Comparison of ENCODE assay signal across 1 cellular context in the genomic region with DNA sequence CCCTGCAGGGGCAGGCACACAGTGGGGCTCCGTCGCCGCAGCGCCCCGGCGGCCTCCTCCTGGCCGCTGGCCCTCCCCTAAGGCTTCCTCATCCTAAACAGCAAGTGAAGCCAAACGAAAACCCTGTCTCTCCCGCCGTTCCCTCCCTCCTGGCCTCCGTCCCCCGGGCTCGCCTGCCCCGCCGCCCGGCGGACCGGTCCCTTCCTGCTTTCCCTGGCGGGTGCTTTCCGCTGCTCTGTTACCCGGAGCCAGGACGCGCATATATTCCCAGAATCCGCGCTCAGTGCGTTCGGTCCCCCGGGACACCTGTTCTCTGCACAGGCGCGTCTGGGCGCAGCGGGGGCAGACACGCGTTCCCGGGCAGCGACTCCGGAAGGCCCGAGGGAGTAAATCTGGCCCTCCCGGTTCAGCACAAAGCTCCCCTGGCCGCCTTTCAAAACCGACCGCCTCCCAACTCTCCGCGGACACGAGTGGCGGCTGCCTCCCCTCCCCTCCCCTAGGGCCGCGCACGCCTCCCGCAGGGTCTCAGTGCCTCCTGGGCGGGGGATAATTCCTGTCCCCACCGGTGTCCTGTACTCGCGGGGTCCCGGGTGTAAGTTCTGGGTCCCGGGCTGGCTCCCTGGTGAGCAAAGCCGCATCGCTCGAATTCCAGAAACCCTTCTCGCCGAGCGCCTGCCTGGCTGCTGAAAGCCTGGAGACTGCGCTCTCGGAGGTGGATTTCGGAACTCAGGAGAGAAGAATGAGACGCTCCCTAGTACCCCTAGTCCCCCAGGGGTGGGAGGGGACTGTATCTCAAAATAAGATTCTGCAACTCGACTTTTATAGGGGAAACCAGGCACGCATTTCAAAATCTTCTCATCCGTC.
TF ChIP-seq lines count a peak whose summit lies in the region.

No MANE protein-coding gene starts in this region.

TF ChIP-seq in SK-N-SH, 30 proteins besides CTCF, POLR2A, EP300 and RAD21 (continued from another document):
- TF ChIP-seq, protein P1, sequence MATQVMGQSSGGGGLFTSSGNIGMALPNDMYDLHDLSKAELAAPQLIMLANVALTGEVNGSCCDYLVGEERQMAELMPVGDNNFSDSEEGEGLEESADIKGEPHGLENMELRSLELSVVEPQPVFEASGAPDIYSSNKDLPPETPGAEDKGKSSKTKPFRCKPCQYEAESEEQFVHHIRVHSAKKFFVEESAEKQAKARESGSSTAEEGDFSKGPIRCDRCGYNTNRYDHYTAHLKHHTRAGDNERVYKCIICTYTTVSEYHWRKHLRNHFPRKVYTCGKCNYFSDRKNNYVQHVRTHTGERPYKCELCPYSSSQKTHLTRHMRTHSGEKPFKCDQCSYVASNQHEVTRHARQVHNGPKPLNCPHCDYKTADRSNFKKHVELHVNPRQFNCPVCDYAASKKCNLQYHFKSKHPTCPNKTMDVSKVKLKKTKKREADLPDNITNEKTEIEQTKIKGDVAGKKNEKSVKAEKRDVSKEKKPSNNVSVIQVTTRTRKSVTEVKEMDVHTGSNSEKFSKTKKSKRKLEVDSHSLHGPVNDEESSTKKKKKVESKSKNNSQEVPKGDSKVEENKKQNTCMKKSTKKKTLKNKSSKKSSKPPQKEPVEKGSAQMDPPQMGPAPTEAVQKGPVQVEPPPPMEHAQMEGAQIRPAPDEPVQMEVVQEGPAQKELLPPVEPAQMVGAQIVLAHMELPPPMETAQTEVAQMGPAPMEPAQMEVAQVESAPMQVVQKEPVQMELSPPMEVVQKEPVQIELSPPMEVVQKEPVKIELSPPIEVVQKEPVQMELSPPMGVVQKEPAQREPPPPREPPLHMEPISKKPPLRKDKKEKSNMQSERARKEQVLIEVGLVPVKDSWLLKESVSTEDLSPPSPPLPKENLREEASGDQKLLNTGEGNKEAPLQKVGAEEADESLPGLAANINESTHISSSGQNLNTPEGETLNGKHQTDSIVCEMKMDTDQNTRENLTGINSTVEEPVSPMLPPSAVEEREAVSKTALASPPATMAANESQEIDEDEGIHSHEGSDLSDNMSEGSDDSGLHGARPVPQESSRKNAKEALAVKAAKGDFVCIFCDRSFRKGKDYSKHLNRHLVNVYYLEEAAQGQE (IDR thresholded peaks at IDR 0.05; ENCODE audit: low read depth, low read length), result no peak
- no peak for TF ChIP-seq RCOR1 (IDR thresholded peaks at IDR 0.05; ENCODE audit: low read length)
